16 cellular contexts compared by ENCODE assay signal in genomic region chr16:76428858-76429257, GRCh38.
DNase-seq lines count a peak whose midpoint lies in the region; ATAC-seq, FAIRE-seq and TF ChIP-seq lines count a peak whose summit lies in the region.
"Had no signal": no experiment of that assay in that cellular context is flagged by ENCODE, and none has a peak within 500 bp of the region (broad histone marks: within the 10 kb centered on the region; RNA-seq: fewer than 3 reads in every experiment).

No MANE protein-coding gene starts in this region.

- no peak for TF ChIP-seq RAD21 in HepG2 (CRISPR knock-in tag; IDR thresholded peaks at IDR 0.05)

- intact Hi-C loops in Calu3 (cut with micrococcal nuclease; ENCODE audit: unreplicated experiment): no loop called here
- intact Hi-C loops in HepG2 (cut with micrococcal nuclease; ENCODE audit: unreplicated experiment): no loop called here

- DNase-seq in Calu3 (peak; percentile 44), LNCaP clone FGC (ENCODE audit: low read depth) (peak; percentile 52), amniotic epithelial cell (ENCODE audit: low read depth) (peak; percentile 3), HepG2 (ENCODE audit: low spot score) (peak; percentile 42), GM10248 (ENCODE audit: extremely low spot score) (no peak), suprapubic skin (ENCODE audit: low spot score in 2 of 2) (no peak)
- DNase-seq: activated CD4-positive, alpha-beta T cell treated with anti-CD3 and anti-CD28 coated beads, Interleukin-2, amount 50 U/mL, for 4 hours; activated T-cell treated with anti-CD3 and anti-CD28 coated beads, Interleukin-2, amount 50 U/mL, for 72 hours; central memory CD4-positive, alpha-beta T cell; NCI-H1048; NCI-H2171 treated with DMSO at 0.1 percent for 48 hours; stimulated activated naive CD8-positive, alpha-beta T cell treated with anti-CD3 and anti-CD28 coated beads, Interleukin-15, amount 100 ng/mL, for 72 hours had no signal

- H3K27ac Mint-ChIP-seq in Calu3 (ENCODE audit: unreplicated experiment): no peak overlapping the region
- H3K27ac Mint-ChIP-seq: activated T-cell treated with anti-CD3 and anti-CD28 coated beads, Interleukin-2, amount 50 U/mL, for 72 hours; memory B cell; stimulated activated naive CD8-positive, alpha-beta T cell treated with anti-CD3 and anti-CD28 coated beads, Interleukin-15, amount 100 ng/mL, for 72 hours had no signal

- peak; percentile 87 for ATAC-seq in HepG2
- no peak for ATAC-seq in GM18867 (IDR thresholded peaks at IDR 0.05; ENCODE audit: unreplicated experiment)
- ATAC-seq: activated T-cell treated with anti-CD3 and anti-CD28 coated beads, Interleukin-2, amount 50 U/mL, for 72 hours; stimulated activated naive CD8-positive, alpha-beta T cell treated with anti-CD3 and anti-CD28 coated beads, Interleukin-15, amount 100 ng/mL, for 72 hours had no signal

- H4K20me1 ChIP-seq in HepG2 (ENCODE audit: insufficient read depth, low read length): no peaks in the 10 kb centered on the region

- H3K4me1 Mint-ChIP-seq in Calu3 (ENCODE audit: low read depth, unreplicated experiment): peaks cover 11% of the 10 kb centered on the region
- H3K4me1 Mint-ChIP-seq: memory B cell; stimulated activated naive CD8-positive, alpha-beta T cell treated with anti-CD3 and anti-CD28 coated beads, Interleukin-15, amount 100 ng/mL, for 72 hours had no signal

- no peaks in the 10 kb centered on the region for H3K27me3 Mint-ChIP-seq in Calu3 (ENCODE audit: unreplicated experiment)
- H3K27me3 Mint-ChIP-seq: memory B cell; stimulated activated naive CD8-positive, alpha-beta T cell treated with anti-CD3 and anti-CD28 coated beads, Interleukin-15, amount 100 ng/mL, for 72 hours had no signal

- CTCF ChIA-PET in Calu3 (lab: Charles Lee): interaction anchor here (0.6 kb wide), 1 partner anchor 1706 kb away, joined by 5 read pairs; no protein-coding TSS in a partner anchor
- CTCF ChIA-PET in HepG2 (lab: Yijun Ruan, JAX; ENCODE audit: low intra/inter-chr PET ratio, low total read pairs): no interaction called here
- CTCF ChIA-PET in GM10248 (lab: Yijun Ruan, JAX): interaction anchor here (1.4 kb wide), 1 partner anchor 12 kb away, joined by 4 read pairs; no protein-coding TSS in a partner anchor

- TF ChIP-seq POLR2A in HepG2 (IDR thresholded peaks at IDR 0.05; ENCODE audit: insufficient read depth in 1 of 2, low read depth in 2 of 2, low read length in 2 of 2) (no peak), suprapubic skin (IDR thresholded peaks at IDR 0.05) (no peak)

- TF ChIP-seq CTCF in Calu3 (IDR thresholded peaks at IDR 0.05; ENCODE audit: unreplicated experiment): no peak
- no peak for TF ChIP-seq CTCF in LNCaP clone FGC (IDR thresholded peaks at IDR 0.05; ENCODE audit: control insufficient read depth, extremely low read depth, insufficient read depth)
- no peak for TF ChIP-seq CTCF in HepG2 (CRISPR knock-in tag; IDR thresholded peaks at IDR 0.05)
- TF ChIP-seq CTCF in GM10248 (IDR thresholded peaks at IDR 0.05; ENCODE audit: control extremely low read depth, extremely low read depth, low read depth, missing control alignments): no peak
- TF ChIP-seq CTCF in suprapubic skin (IDR thresholded peaks at IDR 0.05): no peak

- H2AFZ ChIP-seq in HepG2 (ENCODE audit: low read length): no peak overlapping the region

- no peaks in the 10 kb centered on the region for H3K79me2 ChIP-seq in HepG2 (ENCODE audit: insufficient read depth, low read length)

- BruUV-seq in Calu3 (replicated peaks; lab: Mats Ljungman, UMichigan) (no TSS peak), HepG2 (replicated peaks; lab: Mats Ljungman, UMichigan) (no TSS peak)

- peak; percentile 79 for FAIRE-seq in HepG2 (lab: Jason Lieb, UNC)
- FAIRE-seq: frontal cortex had no signal

- POLR2A ChIA-PET in HepG2 (lab: Yijun Ruan, JAX): no interaction called here
- POLR2A ChIA-PET in GM10248 (lab: Yijun Ruan, JAX): no interaction called here

- in situ Hi-C loops in HepG2 (cut with HindIII; ENCODE audit: extremely low pct_ligation_motif_present, low pct_unique_long_range_greater_than_20kb): no loop called here

- H3K9ac ChIP-seq in HepG2 (ENCODE audit: insufficient read depth, low read depth, low read length): no peak overlapping the region

- no peaks in the 10 kb centered on the region for H3K9me3 Mint-ChIP-seq in Calu3 (ENCODE audit: low read depth, unreplicated experiment)
- H3K9me3 Mint-ChIP-seq: memory B cell had no signal

- H3K4me2 ChIP-seq in HepG2 (ENCODE audit: low read depth, low read length): peak overlapping the region; percentile 28; the same call in 1 of the 2 replicates

- H3K27ac ChIP-seq in HepG2 (ENCODE audit: extremely low read length, insufficient read depth, low read length) (no peak overlapping the region), suprapubic skin (no peak overlapping the region)
- H3K27ac ChIP-seq: SK-N-MC had no signal

- H3K27me3 ChIP-seq in HepG2 (ENCODE audit: control insufficient read depth in 1 of 2, insufficient read depth in 2 of 2, low read length in 2 of 2): no peaks in the 10 kb centered on the region; a peak in 1 of 5 replicates
- H3K27me3 ChIP-seq in suprapubic skin: no peaks in the 10 kb centered on the region

- TF ChIP-seq EP300 in HepG2 (IDR thresholded peaks at IDR 0.05; ENCODE audit: low read depth in 2 of 2, low read length in 2 of 2) (no peak), HepG2 (CRISPR knock-in tag; IDR thresholded peaks at IDR 0.05; ENCODE audit: borderline replicate concordance) (no peak), suprapubic skin (IDR thresholded peaks at IDR 0.05) (no peak)

- H3K4me1 ChIP-seq in HepG2 (ENCODE audit: insufficient read depth, low read length) (peaks cover 7% of the 10 kb centered on the region; the same call in 1 of the 2 replicates), suprapubic skin (no peaks in the 10 kb centered on the region)

- no peak overlapping the region for H3K4me3 Mint-ChIP-seq in Calu3 (ENCODE audit: low read depth, unreplicated experiment)
- H3K4me3 Mint-ChIP-seq: activated T-cell treated with anti-CD3 and anti-CD28 coated beads, Interleukin-2, amount 50 U/mL, for 72 hours; memory B cell; stimulated activated naive CD8-positive, alpha-beta T cell treated with anti-CD3 and anti-CD28 coated beads, Interleukin-15, amount 100 ng/mL, for 72 hours had no signal

- no peaks in the 10 kb centered on the region for H3K9me3 ChIP-seq in HepG2 (ENCODE audit: low read length)
- H3K9me3 ChIP-seq in suprapubic skin: no peaks in the 10 kb centered on the region

- H3K36me3 ChIP-seq in HepG2 (replicated peaks in 1 of 2; ENCODE audit: control insufficient read depth in 1 of 2, insufficient read depth in 2 of 2, low read length in 2 of 2): no peaks in the 10 kb centered on the region
- H3K36me3 ChIP-seq in suprapubic skin: no peaks in the 10 kb centered on the region

- 9% methylated on average over 5 of the region's 5 CpGs for WGBS in HepG2 (ENCODE audit: low lambda C conversion rate)
- WGBS in suprapubic skin: 90% methylated on average over 5 of the region's 5 CpGs

- H3K4me3 ChIP-seq in LNCaP clone FGC (ENCODE audit: low read depth, low read length) (no peak overlapping the region), HepG2 (replicated peaks in 1 of 3; ENCODE audit: insufficient read depth in 1 of 3, low read depth in 2 of 3, low read length in 3 of 3) (no peak overlapping the region), suprapubic skin (no peak overlapping the region)
- H3K4me3 ChIP-seq: SK-N-MC had no signal

- no peaks in the 10 kb centered on the region for H3K36me3 Mint-ChIP-seq in Calu3 (ENCODE audit: insufficient read depth, unreplicated experiment)
- H3K36me3 Mint-ChIP-seq: memory B cell had no signal

TF ChIP-seq in HepG2, 621 proteins besides CTCF, POLR2A, EP300 and RAD21 (continues in another document):
- TF ChIP-seq RBAK (CRISPR knock-in tag; IDR thresholded peaks at IDR 0.05) (no peak), ETV5 (CRISPR knock-in tag; IDR thresholded peaks at IDR 0.05; ENCODE audit: borderline replicate concordance) (no peak), MAF1 (CRISPR knock-in tag; IDR thresholded peaks at IDR 0.05; ENCODE audit: borderline replicate concordance) (no peak), PAF1 (CRISPR knock-in tag; IDR thresholded peaks at IDR 0.05) (no peak), ZNF800 (CRISPR knock-in tag; IDR thresholded peaks at IDR 0.05) (no peak), ZNF792 (CRISPR knock-in tag; IDR thresholded peaks at IDR 0.05) (peak; percentile 32; the same call in 1 of the 2 replicates), ARID2 (CRISPR knock-in tag; IDR thresholded peaks at IDR 0.05; ENCODE audit: borderline replicate concordance) (no peak), ZSCAN30 (CRISPR knock-in tag; IDR thresholded peaks at IDR 0.05) (no peak), STAT5B (CRISPR knock-in tag; IDR thresholded peaks at IDR 0.05) (no peak)

Comparison
In these comparisons a context has a peak if more than half of its experiments do, and no peak if none do; other contexts are left out.
1. DNase-seq: peak in Calu3 (single experiment), LNCaP clone FGC (single experiment), amniotic epithelial cell (single experiment) and HepG2 (single experiment); none in GM10248 (single experiment) and suprapubic skin (0 of 2).